In the genomic region with DNA sequence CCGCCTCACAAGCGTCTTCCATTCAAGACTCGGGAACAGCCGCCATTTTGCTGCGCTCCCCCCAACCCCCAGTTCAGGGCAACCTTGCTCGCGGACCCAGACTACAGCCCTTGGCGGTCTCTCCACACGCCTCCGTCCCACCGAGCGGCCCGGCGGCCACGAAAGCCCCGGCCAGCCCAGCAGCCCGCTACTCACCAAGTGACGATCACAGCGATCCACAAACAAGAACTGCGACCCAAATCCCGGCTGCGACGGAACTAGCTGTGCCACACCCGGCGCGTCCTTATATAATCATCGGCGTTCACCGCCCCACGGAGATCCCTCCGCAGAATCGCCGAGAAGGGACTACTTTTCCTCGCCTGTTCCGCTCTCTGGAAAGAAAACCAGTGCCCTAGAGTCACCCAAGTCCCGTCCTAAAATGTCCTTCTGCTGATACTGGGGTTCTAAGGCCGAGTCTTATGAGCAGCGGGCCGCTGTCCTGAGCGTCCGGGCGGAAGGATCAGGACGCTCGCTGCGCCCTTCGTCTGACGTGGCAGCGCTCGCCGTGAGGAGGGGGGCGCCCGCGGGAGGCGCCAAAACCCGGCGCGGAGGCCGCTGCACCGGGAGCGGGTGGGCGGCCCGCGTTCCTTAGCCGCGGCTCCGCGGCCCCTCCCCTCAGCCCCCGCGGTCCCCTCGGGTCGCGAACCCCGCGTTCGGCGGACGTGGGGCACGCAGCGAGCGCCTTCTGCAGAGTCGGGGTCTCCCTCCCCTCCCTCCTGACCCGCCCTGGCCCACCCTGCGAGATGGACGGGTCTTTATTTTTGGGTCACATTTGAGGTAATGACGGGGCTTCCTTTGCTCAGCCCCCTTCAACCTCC, we compare ENCODE assay signal across 1 cellular context.
TF ChIP-seq lines count a peak whose summit lies in the region.

Gene UBC (minus strand): TSS at position 259 of the 857 bp plus-strand sequence. CDS start 879 bp downstream, outside the sequence.

TF ChIP-seq in HepG2, 621 proteins besides CTCF, POLR2A, EP300 and RAD21 (continued from another document and continues in another):
- TF ChIP-seq, protein P1, sequence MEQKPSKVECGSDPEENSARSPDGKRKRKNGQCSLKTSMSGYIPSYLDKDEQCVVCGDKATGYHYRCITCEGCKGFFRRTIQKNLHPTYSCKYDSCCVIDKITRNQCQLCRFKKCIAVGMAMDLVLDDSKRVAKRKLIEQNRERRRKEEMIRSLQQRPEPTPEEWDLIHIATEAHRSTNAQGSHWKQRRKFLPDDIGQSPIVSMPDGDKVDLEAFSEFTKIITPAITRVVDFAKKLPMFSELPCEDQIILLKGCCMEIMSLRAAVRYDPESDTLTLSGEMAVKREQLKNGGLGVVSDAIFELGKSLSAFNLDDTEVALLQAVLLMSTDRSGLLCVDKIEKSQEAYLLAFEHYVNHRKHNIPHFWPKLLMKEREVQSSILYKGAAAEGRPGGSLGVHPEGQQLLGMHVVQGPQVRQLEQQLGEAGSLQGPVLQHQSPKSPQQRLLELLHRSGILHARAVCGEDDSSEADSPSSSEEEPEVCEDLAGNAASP (CRISPR knock-in tag; IDR thresholded peaks at IDR 0.05; ENCODE audit: borderline replicate concordance) = peak; percentile 70; the same call in 1 of the 2 replicates
- TF ChIP-seq, protein P2, sequence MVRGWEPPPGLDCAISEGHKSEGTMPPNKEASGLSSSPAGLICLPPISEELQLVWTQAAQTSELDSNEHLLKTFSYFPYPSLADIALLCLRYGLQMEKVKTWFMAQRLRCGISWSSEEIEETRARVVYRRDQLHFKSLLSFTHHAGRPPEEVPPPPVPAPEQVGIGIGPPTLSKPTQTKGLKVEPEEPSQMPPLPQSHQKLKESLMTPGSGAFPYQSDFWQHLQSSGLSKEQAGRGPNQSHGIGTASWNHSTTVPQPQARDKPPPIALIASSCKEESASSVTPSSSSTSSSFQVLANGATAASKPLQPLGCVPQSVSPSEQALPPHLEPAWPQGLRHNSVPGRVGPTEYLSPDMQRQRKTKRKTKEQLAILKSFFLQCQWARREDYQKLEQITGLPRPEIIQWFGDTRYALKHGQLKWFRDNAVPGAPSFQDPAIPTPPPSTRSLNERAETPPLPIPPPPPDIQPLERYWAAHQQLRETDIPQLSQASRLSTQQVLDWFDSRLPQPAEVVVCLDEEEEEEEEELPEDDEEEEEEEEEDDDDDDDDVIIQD (CRISPR knock-in tag; IDR thresholded peaks at IDR 0.05; ENCODE audit: low read depth) = no peak
- no peak for TF ChIP-seq ZHX2 (IDR thresholded peaks at IDR 0.05; ENCODE audit: low read depth)
- TF ChIP-seq ZHX2 (CRISPR knock-in tag; IDR thresholded peaks at IDR 0.05; ENCODE audit: borderline replicate concordance) = peak; percentile 83; the same call in 1 of the 2 replicates
- no peak for TF ChIP-seq SMC3 (IDR thresholded peaks at IDR 0.05; ENCODE audit: low read length)
- TF ChIP-seq, protein P3, sequence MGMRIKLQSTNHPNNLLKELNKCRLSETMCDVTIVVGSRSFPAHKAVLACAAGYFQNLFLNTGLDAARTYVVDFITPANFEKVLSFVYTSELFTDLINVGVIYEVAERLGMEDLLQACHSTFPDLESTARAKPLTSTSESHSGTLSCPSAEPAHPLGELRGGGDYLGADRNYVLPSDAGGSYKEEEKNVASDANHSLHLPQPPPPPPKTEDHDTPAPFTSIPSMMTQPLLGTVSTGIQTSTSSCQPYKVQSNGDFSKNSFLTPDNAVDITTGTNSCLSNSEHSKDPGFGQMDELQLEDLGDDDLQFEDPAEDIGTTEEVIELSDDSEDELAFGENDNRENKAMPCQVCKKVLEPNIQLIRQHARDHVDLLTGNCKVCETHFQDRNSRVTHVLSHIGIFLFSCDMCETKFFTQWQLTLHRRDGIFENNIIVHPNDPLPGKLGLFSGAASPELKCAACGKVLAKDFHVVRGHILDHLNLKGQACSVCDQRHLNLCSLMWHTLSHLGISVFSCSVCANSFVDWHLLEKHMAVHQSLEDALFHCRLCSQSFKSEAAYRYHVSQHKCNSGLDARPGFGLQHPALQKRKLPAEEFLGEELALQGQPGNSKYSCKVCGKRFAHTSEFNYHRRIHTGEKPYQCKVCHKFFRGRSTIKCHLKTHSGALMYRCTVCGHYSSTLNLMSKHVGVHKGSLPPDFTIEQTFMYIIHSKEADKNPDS (CRISPR knock-in tag; IDR thresholded peaks at IDR 0.05) = peak; percentile 88; the same call in 1 of the 2 replicates
- peak; percentile 4; the same call in 1 of the 2 replicates for TF ChIP-seq HOXD1 (CRISPR knock-in tag; IDR thresholded peaks at IDR 0.05)
- TF ChIP-seq ZNF136 (CRISPR knock-in tag; IDR thresholded peaks at IDR 0.05; ENCODE audit: low read depth) = no peak; the same call in 1 of the 2 replicates
- TF ChIP-seq STAG1 (CRISPR knock-in tag; IDR thresholded peaks at IDR 0.05) = no peak; the same call in 1 of the 2 replicates
- TF ChIP-seq TBX3 (IDR thresholded peaks at IDR 0.05; ENCODE audit: borderline replicate concordance) = peak; percentile 98
- no peak; the same call in 1 of the 2 replicates for TF ChIP-seq FOSL1 (CRISPR knock-in tag; IDR thresholded peaks at IDR 0.05; ENCODE audit: borderline replicate concordance)
- TF ChIP-seq, protein P4, sequence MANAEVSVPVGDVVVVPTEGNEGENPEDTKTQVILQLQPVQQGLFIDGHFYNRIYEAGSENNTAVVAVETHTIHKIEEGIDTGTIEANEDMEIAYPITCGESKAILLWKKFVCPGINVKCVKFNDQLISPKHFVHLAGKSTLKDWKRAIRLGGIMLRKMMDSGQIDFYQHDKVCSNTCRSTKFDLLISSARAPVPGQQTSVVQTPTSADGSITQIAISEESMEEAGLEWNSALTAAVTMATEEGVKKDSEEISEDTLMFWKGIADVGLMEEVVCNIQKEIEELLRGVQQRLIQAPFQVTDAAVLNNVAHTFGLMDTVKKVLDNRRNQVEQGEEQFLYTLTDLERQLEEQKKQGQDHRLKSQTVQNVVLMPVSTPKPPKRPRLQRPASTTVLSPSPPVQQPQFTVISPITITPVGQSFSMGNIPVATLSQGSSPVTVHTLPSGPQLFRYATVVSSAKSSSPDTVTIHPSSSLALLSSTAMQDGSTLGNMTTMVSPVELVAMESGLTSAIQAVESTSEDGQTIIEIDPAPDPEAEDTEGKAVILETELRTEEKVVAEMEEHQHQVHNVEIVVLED (CRISPR knock-in tag; IDR thresholded peaks at IDR 0.05; ENCODE audit: borderline replicate concordance) = peak; percentile 99
- peak; percentile 85 for TF ChIP-seq ZNF441 (CRISPR knock-in tag; IDR thresholded peaks at IDR 0.05; ENCODE audit: borderline replicate concordance)
- TF ChIP-seq ARNT (IDR thresholded peaks at IDR 0.05) = no peak
- TF ChIP-seq XRCC5 (optimal IDR thresholded peaks at IDR 0.05; ENCODE audit: low read length) = peak; percentile 86
- TF ChIP-seq ZNF816 (CRISPR knock-in tag; IDR thresholded peaks at IDR 0.05; ENCODE audit: borderline replicate concordance) = peak; percentile 96
- TF ChIP-seq TMF1 (CRISPR knock-in tag; IDR thresholded peaks at IDR 0.05; ENCODE audit: low read depth) = peak; percentile 82
- 0 out of 2 replicates have a peak, but pooled peaks have one; percentile 24 for TF ChIP-seq ZNF17 (CRISPR knock-in tag; IDR thresholded peaks at IDR 0.05)
- no peak; the same call in 1 of the 2 replicates for TF ChIP-seq SATB2 (CRISPR knock-in tag; IDR thresholded peaks at IDR 0.05)
- no peak for TF ChIP-seq ZNF282 (IDR thresholded peaks at IDR 0.05; ENCODE audit: partially characterized antibody)
- peak; percentile 87; the same call in 1 of the 2 replicates for TF ChIP-seq ETS1 (CRISPR knock-in tag; IDR thresholded peaks at IDR 0.05)
- TF ChIP-seq RBM39 (IDR thresholded peaks at IDR 0.05; ENCODE audit: low read depth, low read length, poor library complexity, severe bottlenecking) = peak; percentile 100
- TF ChIP-seq CERS6 (CRISPR knock-in tag; IDR thresholded peaks at IDR 0.05) = no peak; the same call in 1 of the 2 replicates
- TF ChIP-seq ZNF850 (CRISPR knock-in tag; conservative IDR thresholded peaks at IDR 0.05) = peak; percentile 93
- no peak for TF ChIP-seq PHB2 (IDR thresholded peaks at IDR 0.05; ENCODE audit: partially characterized antibody)
- TF ChIP-seq LCORL (IDR thresholded peaks at IDR 0.05) = no peak
- peak; percentile 73 for TF ChIP-seq LCORL (CRISPR knock-in tag; IDR thresholded peaks at IDR 0.05)
- peak; percentile 37; the same call in 1 of the 2 replicates for TF ChIP-seq ZNF274 (CRISPR knock-in tag; IDR thresholded peaks at IDR 0.05)
- TF ChIP-seq KDM4B (CRISPR knock-in tag; IDR thresholded peaks at IDR 0.05) = no peak
- no peak; the same call in 1 of the 2 replicates for TF ChIP-seq MTERF4 (CRISPR knock-in tag; IDR thresholded peaks at IDR 0.05)
- TF ChIP-seq ZNF839 (CRISPR knock-in tag; IDR thresholded peaks at IDR 0.05; ENCODE audit: borderline replicate concordance) = peak; percentile 61
- peak; percentile 45; the same call in 1 of the 2 replicates for TF ChIP-seq ISX (CRISPR knock-in tag; conservative IDR thresholded peaks at IDR 0.05)
- TF ChIP-seq HINFP (CRISPR knock-in tag; IDR thresholded peaks at IDR 0.05; ENCODE audit: low read depth) = peak; percentile 32; the same call in 1 of the 2 replicates
- TF ChIP-seq ARNTL (CRISPR knock-in tag; IDR thresholded peaks at IDR 0.05) = peak; percentile 28; the same call in 1 of the 2 replicates
- TF ChIP-seq ZNF33A (CRISPR knock-in tag; IDR thresholded peaks at IDR 0.05; ENCODE audit: borderline replicate concordance) = peak; percentile 98
- TF ChIP-seq TCF7 (IDR thresholded peaks at IDR 0.05; ENCODE audit: low read depth) = peak; percentile 51; the same call in 1 of the 2 replicates
- TF ChIP-seq KDM2A (CRISPR knock-in tag; IDR thresholded peaks at IDR 0.05; ENCODE audit: borderline replicate concordance, low read depth) = peak; percentile 64; the same call in 1 of the 2 replicates
